ENCODE assay signal across 23 cellular contexts in the genomic region with DNA sequence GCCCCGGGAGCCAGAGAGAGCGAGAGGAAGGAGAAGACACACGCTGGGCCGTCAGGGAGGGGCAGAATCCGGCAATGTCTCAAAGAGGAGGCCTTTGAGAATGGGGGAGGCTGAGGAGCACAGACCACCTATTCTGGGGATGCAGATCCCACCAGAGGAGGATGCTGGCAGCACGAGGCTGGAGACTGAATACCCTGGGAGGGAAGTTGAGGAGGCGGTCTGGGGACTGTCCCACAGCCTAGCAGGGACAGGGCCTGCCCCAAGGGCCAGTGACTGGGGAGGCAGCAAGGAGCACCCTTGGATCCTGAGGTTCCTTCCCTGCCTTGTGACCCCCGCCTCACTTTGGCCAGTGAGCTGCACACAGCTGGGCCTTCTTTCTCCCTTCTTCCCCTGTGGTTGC. TPM values are rescaled to one million over a fixed set of nuclear protein-coding genes. Genes with fewer than 3 reads are reported as not detected.
DNase-seq lines count a peak whose midpoint lies in the region; ATAC-seq and TF ChIP-seq lines count a peak whose summit lies in the region.
"Had no signal": no experiment of that assay in that cellular context is flagged by ENCODE, and none has a peak within 500 bp of the region (broad histone marks: within the 10 kb centered on the region; RNA-seq: fewer than 3 reads in every experiment).

No MANE protein-coding gene starts in this region.

- ATAC-seq in WTC11: no peak
- ATAC-seq in memory B cell (ENCODE audit: low read depth): no peak
- no peak for ATAC-seq in HG03442 (IDR thresholded peaks at IDR 0.05; ENCODE audit: unreplicated experiment)
- ATAC-seq: Right ventricle myocardium inferior; stimulated activated naive CD8-positive, alpha-beta T cell treated with anti-CD3 and anti-CD28 coated beads, Interleukin-15, Interleukin-2, amounts not matched to agents 100 U/mL and 50 U/mL, for 24 hours had no signal

- H3K9me3 ChIP-seq in tibial artery: no peaks in the 10 kb centered on the region
- H3K9me3 ChIP-seq: ascending aorta, tibial nerve had no signal

- H3K4me3 Mint-ChIP-seq in WTC11 (no peak overlapping the region), memory B cell (no peak overlapping the region)
- H3K4me3 Mint-ChIP-seq: activated B cell treated with CpG ODN at 0.5 μM for 24 hours; activated CD4-positive, alpha-beta memory T cell treated with anti-CD3 and anti-CD28 coated beads, Interleukin-2, amount 10 ng/mL, durations not matched to agents 7 days and 5 days; activated naive CD4-positive, alpha-beta T cell treated with anti-CD3 and anti-CD28 coated beads, Interleukin-2, amount 50 U/mL, for 24 hours; CD8-positive, alpha-beta memory T cell; T-helper 2 cell treated with Interferon-gamma antibody and Interleukin-4, amounts not matched to agents 5 μg/mL and 100 μg/mL, for 36 hours had no signal

- intact Hi-C loops in tibial artery (cut with DNase I; ENCODE audit: low total_unique reads): no loop called here

- no peak overlapping the region for H3K4me3 ChIP-seq in tibial artery
- H3K4me3 ChIP-seq: ascending aorta, tibial nerve had no signal

- H3K9me3 Mint-ChIP-seq in WTC11: no peaks in the 10 kb centered on the region
- no peaks in the 10 kb centered on the region for H3K9me3 Mint-ChIP-seq in memory B cell
- H3K9me3 Mint-ChIP-seq: activated B cell treated with CpG ODN at 0.5 μM for 24 hours; activated CD4-positive, alpha-beta memory T cell treated with anti-CD3 and anti-CD28 coated beads, Interleukin-2, amount 10 ng/mL, durations not matched to agents 7 days and 5 days; activated naive CD4-positive, alpha-beta T cell treated with anti-CD3 and anti-CD28 coated beads, Interleukin-2, amount 50 U/mL, for 24 hours; CD8-positive, alpha-beta memory T cell; T-helper 2 cell treated with Interferon-gamma antibody and Interleukin-4, amounts not matched to agents 5 μg/mL and 100 μg/mL, for 36 hours had no signal

- H3K27ac ChIP-seq in tibial artery: no peak overlapping the region
- H3K27ac ChIP-seq: ascending aorta, tibial nerve had no signal

- H3K4me1 ChIP-seq in tibial artery: no peaks in the 10 kb centered on the region
- H3K4me1 ChIP-seq: ascending aorta, tibial nerve had no signal

- H3K4me1 Mint-ChIP-seq in WTC11 (peaks cover 4% of the 10 kb centered on the region), memory B cell (peaks cover 12% of the 10 kb centered on the region)
- H3K4me1 Mint-ChIP-seq: activated CD4-positive, alpha-beta memory T cell treated with anti-CD3 and anti-CD28 coated beads, Interleukin-2, amount 10 ng/mL, durations not matched to agents 7 days and 5 days; activated naive CD4-positive, alpha-beta T cell treated with anti-CD3 and anti-CD28 coated beads, Interleukin-2, amount 50 U/mL, for 24 hours; CD8-positive, alpha-beta memory T cell had no signal

- peak; percentile 11 for DNase-seq in activated T-cell treated with anti-CD3 and anti-CD28 coated beads, Interleukin-2, amount 50 U/mL, for 1 hour
- DNase-seq in activated T-cell treated with anti-CD3 and anti-CD28 coated beads for 4 hours (no peak), WTC11 (ENCODE audit: low spot score) (peak; percentile 6), memory B cell (ENCODE audit: low spot score in 2 of 2) (no peak), tibial artery (peak; percentile 13 to 32), hippocampal formation (lab: John Stamatoyannopoulos, UW) (no peak), GM13977 (ENCODE audit: low spot score) (no peak)
- DNase-seq: activated B cell treated with CpG ODN at 0.5 μM for 24 hours; activated CD4-positive, alpha-beta memory T cell treated with anti-CD3 and anti-CD28 coated beads, Interleukin-2, amount 10 ng/mL, durations not matched to agents 7 days and 5 days; GDM1; mesenchymal stem cell; NCI-H2081 treated with DMSO at 0.1 percent for 48 hours; NCI-H446 treated with DMSO at 0.1 percent for 48 hours; retina; stimulated activated CD4-positive, alpha-beta T cell treated with anti-CD3 and anti-CD28 coated beads, Interleukin-4, amount 100 ng/mL, for 1 hour; stimulated activated naive CD8-positive, alpha-beta T cell treated with anti-CD3 and anti-CD28 coated beads, Interleukin-15, Interleukin-2, amounts not matched to agents 100 U/mL and 50 U/mL, for 24 hours had no signal

- CTCF ChIA-PET in WTC11 (lab: Charles Lee): no interaction called here

- H3K27ac Mint-ChIP-seq in WTC11: no peak overlapping the region
- H3K27ac Mint-ChIP-seq in memory B cell: peak overlapping the region; percentile 31
- H3K27ac Mint-ChIP-seq: activated B cell treated with CpG ODN at 0.5 μM for 24 hours; activated CD4-positive, alpha-beta memory T cell treated with anti-CD3 and anti-CD28 coated beads, Interleukin-2, amount 10 ng/mL, durations not matched to agents 7 days and 5 days; T-helper 2 cell treated with Interferon-gamma antibody and Interleukin-4, amounts not matched to agents 5 μg/mL and 100 μg/mL, for 36 hours had no signal

- no peaks in the 10 kb centered on the region for H3K27me3 ChIP-seq in tibial artery
- H3K27me3 ChIP-seq: ascending aorta, tibial nerve had no signal

- in situ Hi-C loops in GM13977 (cut with MboI; ENCODE audit: low pct_unique_long_range_greater_than_20kb, low sequenced_read_pairs, unreplicated experiment): no loop called here

- H3K36me3 Mint-ChIP-seq in WTC11 (peaks cover 30% of the 10 kb centered on the region), memory B cell (peaks cover 35% of the 10 kb centered on the region)

- H3K27me3 Mint-ChIP-seq in WTC11 (ENCODE audit: low read depth) (no peaks in the 10 kb centered on the region), memory B cell (no peaks in the 10 kb centered on the region)
- H3K27me3 Mint-ChIP-seq: activated B cell treated with CpG ODN at 0.5 μM for 24 hours; activated CD4-positive, alpha-beta memory T cell treated with anti-CD3 and anti-CD28 coated beads, Interleukin-2, amount 10 ng/mL, durations not matched to agents 7 days and 5 days; activated naive CD4-positive, alpha-beta T cell treated with anti-CD3 and anti-CD28 coated beads, Interleukin-2, amount 50 U/mL, for 24 hours; CD8-positive, alpha-beta memory T cell had no signal

- H3K36me3 ChIP-seq in tibial artery: peaks cover 0 to 88% (median 46%) of the 10 kb centered on the region in 3 donors

- POLR2A ChIA-PET in WTC11 (lab: Charles Lee): no interaction called here

- no peak for TF ChIP-seq CTCF in WTC11 (IDR thresholded peaks at IDR 0.05)
- no peak for TF ChIP-seq CTCF in tibial artery (IDR thresholded peaks at IDR 0.05)
- TF ChIP-seq CTCF in GM13977 (IDR thresholded peaks at IDR 0.05; ENCODE audit: extremely low read depth, insufficient read depth, missing control alignments): no peak

TF ChIP-seq in WTC11, 78 proteins besides CTCF, POLR2A, EP300 and RAD21 (continues in another document):
- TF ChIP-seq KAT7 (CRISPR knock-in tag; IDR thresholded peaks at IDR 0.05; ENCODE audit: borderline replicate concordance) (no peak), OVOL2 (CRISPR knock-in tag; IDR thresholded peaks at IDR 0.05; ENCODE audit: borderline replicate concordance) (no peak), ZNF138 (CRISPR knock-in tag; conservative IDR thresholded peaks at IDR 0.05) (no peak), ZNF425 (CRISPR knock-in tag; conservative IDR thresholded peaks at IDR 0.05) (no peak), TEAD4 (CRISPR knock-in tag; IDR thresholded peaks at IDR 0.05) (no peak), ZNF512 (CRISPR knock-in tag; IDR thresholded peaks at IDR 0.05; ENCODE audit: borderline replicate concordance) (no peak), EMX1 (CRISPR knock-in tag; IDR thresholded peaks at IDR 0.05) (no peak), ETV6 (CRISPR knock-in tag; IDR thresholded peaks at IDR 0.05) (no peak), SOX15 (CRISPR knock-in tag; IDR thresholded peaks at IDR 0.05) (no peak), SMAD4 (CRISPR knock-in tag; IDR thresholded peaks at IDR 0.05) (no peak)

RNA-seq across cellular contexts. Expression of gene SLC37A1, which starts 49.2 kb away (rescaled TPM):
- total RNA-seq in WTC11 (2021): 22.7 to 26.3 TPM (median 25.8 TPM) in 3 replicates

Comparison
In these comparisons a context has a peak if more than half of its experiments do, and no peak if none do; other contexts are left out.
1. DNase-seq: peak in activated T-cell treated with anti-CD3 and anti-CD28 coated beads, Interleukin-2, amount 50 U/mL, for 1 hour (single experiment), WTC11 (single experiment) and tibial artery (2 of 2); none in activated T-cell treated with anti-CD3 and anti-CD28 coated beads for 4 hours (single experiment), memory B cell (0 of 2), hippocampal formation (0 of 2) and GM13977 (single experiment).